In the genomic region with DNA sequence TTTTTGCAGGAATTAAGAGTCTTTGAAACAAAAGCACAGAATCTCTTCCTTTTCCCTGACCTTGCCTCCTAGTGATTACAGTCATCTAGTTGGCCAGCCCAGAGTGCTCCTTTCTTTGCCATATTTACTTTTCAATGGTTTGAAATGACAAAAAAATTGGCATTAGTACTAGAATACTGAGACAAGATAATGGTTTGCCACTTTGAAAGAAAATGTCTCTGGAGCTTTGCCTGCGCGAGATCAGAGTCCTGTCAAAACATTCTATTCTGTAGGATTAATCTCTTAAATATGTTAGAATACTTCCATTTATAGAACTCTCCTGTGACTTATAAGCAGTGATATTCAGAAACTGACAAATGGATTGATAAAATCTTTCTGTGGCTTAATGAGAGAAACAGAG, we compare ENCODE assay signal across 4 cellular contexts.
TF ChIP-seq lines count a peak whose summit lies in the region.

No MANE protein-coding gene starts in this region.

TF ChIP-seq in SK-N-SH treated with all-trans-retinoic acid at 6 μM for 48 hours, 23 proteins besides CTCF, POLR2A, EP300 and RAD21:
- TF ChIP-seq ISL1 (CRISPR knock-in tag; IDR thresholded peaks at IDR 0.05) (peak; percentile 36; the same call in 1 of the 2 replicates), PPARA (CRISPR knock-in tag; IDR thresholded peaks at IDR 0.05; ENCODE audit: borderline replicate concordance) (no peak), RARB (CRISPR knock-in tag; IDR thresholded peaks at IDR 0.05) (no peak)

TF ChIP-seq in SK-N-SH, 30 proteins besides CTCF, POLR2A, EP300 and RAD21:
- no peak for TF ChIP-seq FOXM1 (IDR thresholded peaks at IDR 0.05; ENCODE audit: low read depth)
- TF ChIP-seq, protein P1, sequence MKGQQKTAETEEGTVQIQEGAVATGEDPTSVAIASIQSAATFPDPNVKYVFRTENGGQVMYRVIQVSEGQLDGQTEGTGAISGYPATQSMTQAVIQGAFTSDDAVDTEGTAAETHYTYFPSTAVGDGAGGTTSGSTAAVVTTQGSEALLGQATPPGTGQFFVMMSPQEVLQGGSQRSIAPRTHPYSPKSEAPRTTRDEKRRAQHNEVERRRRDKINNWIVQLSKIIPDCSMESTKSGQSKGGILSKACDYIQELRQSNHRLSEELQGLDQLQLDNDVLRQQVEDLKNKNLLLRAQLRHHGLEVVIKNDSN (IDR thresholded peaks at IDR 0.05; ENCODE audit: borderline replicate concordance, low read depth), result no peak
- TF ChIP-seq, protein P2, sequence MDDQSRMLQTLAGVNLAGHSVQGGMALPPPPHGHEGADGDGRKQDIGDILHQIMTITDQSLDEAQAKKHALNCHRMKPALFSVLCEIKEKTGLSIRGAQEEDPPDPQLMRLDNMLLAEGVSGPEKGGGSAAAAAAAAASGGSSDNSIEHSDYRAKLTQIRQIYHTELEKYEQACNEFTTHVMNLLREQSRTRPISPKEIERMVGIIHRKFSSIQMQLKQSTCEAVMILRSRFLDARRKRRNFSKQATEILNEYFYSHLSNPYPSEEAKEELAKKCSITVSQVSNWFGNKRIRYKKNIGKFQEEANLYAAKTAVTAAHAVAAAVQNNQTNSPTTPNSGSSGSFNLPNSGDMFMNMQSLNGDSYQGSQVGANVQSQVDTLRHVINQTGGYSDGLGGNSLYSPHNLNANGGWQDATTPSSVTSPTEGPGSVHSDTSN (IDR thresholded peaks at IDR 0.05), result no peak
- no peak for TF ChIP-seq EZH2phosphoT487 (IDR thresholded peaks at IDR 0.05; ENCODE audit: borderline replicate concordance, low read depth)
- no peak for TF ChIP-seq SIN3A (IDR thresholded peaks at IDR 0.05; ENCODE audit: borderline replicate concordance, low read depth, low read length)
- no peak for TF ChIP-seq MEF2A (IDR thresholded peaks at IDR 0.05; ENCODE audit: borderline replicate concordance, low read depth)
- no peak for TF ChIP-seq YY1 (IDR thresholded peaks at IDR 0.05; ENCODE audit: low read depth)
- TF ChIP-seq JUND (IDR thresholded peaks at IDR 0.05), result no peak
- TF ChIP-seq SMC3 (IDR thresholded peaks at IDR 0.05; ENCODE audit: low read depth, low read length), result no peak
- TF ChIP-seq FOSL2 (IDR thresholded peaks at IDR 0.05; ENCODE audit: borderline replicate concordance, low read depth), result no peak
- TF ChIP-seq, protein P3, sequence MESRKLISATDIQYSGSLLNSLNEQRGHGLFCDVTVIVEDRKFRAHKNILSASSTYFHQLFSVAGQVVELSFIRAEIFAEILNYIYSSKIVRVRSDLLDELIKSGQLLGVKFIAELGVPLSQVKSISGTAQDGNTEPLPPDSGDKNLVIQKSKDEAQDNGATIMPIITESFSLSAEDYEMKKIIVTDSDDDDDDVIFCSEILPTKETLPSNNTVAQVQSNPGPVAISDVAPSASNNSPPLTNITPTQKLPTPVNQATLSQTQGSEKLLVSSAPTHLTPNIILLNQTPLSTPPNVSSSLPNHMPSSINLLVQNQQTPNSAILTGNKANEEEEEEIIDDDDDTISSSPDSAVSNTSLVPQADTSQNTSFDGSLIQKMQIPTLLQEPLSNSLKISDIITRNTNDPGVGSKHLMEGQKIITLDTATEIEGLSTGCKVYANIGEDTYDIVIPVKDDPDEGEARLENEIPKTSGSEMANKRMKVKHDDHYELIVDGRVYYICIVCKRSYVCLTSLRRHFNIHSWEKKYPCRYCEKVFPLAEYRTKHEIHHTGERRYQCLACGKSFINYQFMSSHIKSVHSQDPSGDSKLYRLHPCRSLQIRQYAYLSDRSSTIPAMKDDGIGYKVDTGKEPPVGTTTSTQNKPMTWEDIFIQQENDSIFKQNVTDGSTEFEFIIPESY (IDR thresholded peaks at IDR 0.05; ENCODE audit: borderline replicate concordance, low read depth), result no peak
- TF ChIP-seq, protein P4, sequence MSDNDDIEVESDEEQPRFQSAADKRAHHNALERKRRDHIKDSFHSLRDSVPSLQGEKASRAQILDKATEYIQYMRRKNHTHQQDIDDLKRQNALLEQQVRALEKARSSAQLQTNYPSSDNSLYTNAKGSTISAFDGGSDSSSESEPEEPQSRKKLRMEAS (IDR thresholded peaks at IDR 0.05; ENCODE audit: low read depth), result no peak

TF ChIP-seq in GM23338, 12 proteins besides CTCF, POLR2A, EP300 and RAD21:
- TF ChIP-seq EZH2 (IDR thresholded peaks at IDR 0.05; ENCODE audit: low read depth, unreplicated experiment), result no peak
- no peak for TF ChIP-seq POLR2AphosphoS5 (IDR thresholded peaks at IDR 0.05; ENCODE audit: low read depth)
- no peak for TF ChIP-seq NANOG (IDR thresholded peaks at IDR 0.05; ENCODE audit: borderline replicate concordance)
- TF ChIP-seq, protein P5, sequence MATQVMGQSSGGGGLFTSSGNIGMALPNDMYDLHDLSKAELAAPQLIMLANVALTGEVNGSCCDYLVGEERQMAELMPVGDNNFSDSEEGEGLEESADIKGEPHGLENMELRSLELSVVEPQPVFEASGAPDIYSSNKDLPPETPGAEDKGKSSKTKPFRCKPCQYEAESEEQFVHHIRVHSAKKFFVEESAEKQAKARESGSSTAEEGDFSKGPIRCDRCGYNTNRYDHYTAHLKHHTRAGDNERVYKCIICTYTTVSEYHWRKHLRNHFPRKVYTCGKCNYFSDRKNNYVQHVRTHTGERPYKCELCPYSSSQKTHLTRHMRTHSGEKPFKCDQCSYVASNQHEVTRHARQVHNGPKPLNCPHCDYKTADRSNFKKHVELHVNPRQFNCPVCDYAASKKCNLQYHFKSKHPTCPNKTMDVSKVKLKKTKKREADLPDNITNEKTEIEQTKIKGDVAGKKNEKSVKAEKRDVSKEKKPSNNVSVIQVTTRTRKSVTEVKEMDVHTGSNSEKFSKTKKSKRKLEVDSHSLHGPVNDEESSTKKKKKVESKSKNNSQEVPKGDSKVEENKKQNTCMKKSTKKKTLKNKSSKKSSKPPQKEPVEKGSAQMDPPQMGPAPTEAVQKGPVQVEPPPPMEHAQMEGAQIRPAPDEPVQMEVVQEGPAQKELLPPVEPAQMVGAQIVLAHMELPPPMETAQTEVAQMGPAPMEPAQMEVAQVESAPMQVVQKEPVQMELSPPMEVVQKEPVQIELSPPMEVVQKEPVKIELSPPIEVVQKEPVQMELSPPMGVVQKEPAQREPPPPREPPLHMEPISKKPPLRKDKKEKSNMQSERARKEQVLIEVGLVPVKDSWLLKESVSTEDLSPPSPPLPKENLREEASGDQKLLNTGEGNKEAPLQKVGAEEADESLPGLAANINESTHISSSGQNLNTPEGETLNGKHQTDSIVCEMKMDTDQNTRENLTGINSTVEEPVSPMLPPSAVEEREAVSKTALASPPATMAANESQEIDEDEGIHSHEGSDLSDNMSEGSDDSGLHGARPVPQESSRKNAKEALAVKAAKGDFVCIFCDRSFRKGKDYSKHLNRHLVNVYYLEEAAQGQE (IDR thresholded peaks at IDR 0.05; ENCODE audit: unreplicated experiment), result no peak
- TF ChIP-seq, protein P6, sequence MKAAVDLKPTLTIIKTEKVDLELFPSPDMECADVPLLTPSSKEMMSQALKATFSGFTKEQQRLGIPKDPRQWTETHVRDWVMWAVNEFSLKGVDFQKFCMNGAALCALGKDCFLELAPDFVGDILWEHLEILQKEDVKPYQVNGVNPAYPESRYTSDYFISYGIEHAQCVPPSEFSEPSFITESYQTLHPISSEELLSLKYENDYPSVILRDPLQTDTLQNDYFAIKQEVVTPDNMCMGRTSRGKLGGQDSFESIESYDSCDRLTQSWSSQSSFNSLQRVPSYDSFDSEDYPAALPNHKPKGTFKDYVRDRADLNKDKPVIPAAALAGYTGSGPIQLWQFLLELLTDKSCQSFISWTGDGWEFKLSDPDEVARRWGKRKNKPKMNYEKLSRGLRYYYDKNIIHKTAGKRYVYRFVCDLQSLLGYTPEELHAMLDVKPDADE (IDR thresholded peaks at IDR 0.05), result no peak
- TF ChIP-seq ZNF114 (CRISPR knock-in tag; IDR thresholded peaks at IDR 0.05), result no peak
- no peak for TF ChIP-seq ZNF331 (CRISPR knock-in tag; IDR thresholded peaks at IDR 0.05; ENCODE audit: low read depth)
- TF ChIP-seq CREB1 (CRISPR knock-in tag; IDR thresholded peaks at IDR 0.05; ENCODE audit: low read depth), result no peak
- no peak for TF ChIP-seq JUNB (IDR thresholded peaks at IDR 0.05; ENCODE audit: unreplicated experiment)
- TF ChIP-seq EZH2phosphoT487 (IDR thresholded peaks at IDR 0.05; ENCODE audit: unreplicated experiment), result no peak

TF ChIP-seq in neural cell, 6 proteins besides CTCF, POLR2A, EP300 and RAD21:
- TF ChIP-seq SMC3 (conservative IDR thresholded peaks at IDR 0.05; ENCODE audit: poor library complexity) (no peak), POLR2AphosphoS5 (IDR thresholded peaks at IDR 0.05) (peak; percentile 100), TAF1 (IDR thresholded peaks at IDR 0.05; ENCODE audit: low read depth) (peak; percentile 51)
- TF ChIP-seq, protein P5 (IDR thresholded peaks at IDR 0.05; ENCODE audit: borderline replicate concordance), result peak; percentile 94
